Comparison of ENCODE assay signal across 28 cellular contexts in genomic region chr15:29712149-29712885, GRCh38.
"Had no signal": no experiment of that assay in that cellular context is flagged by ENCODE, and none has a peak within 500 bp of the region (broad histone marks: within the 10 kb centered on the region; RNA-seq: fewer than 3 reads in every experiment).

No MANE protein-coding gene starts in this region.

- H3K4me2 ChIP-seq: neural progenitor cell had no signal

- H3K27me3 Mint-ChIP-seq: activated CD4-positive, alpha-beta T cell treated with anti-CD3 and anti-CD28 coated beads, Interleukin-2, amount 10 ng/mL, durations not matched to agents 24 days and 14 days; activated CD8-positive, alpha-beta T cell treated with anti-CD3 and anti-CD28 coated beads for 36 hours; brain; stimulated activated memory B cell treated with anti-CD40 and anti-IgM and Interleukin-4, amounts not matched to agents 10 μg/mL and 1 μg/mL and 100 μg/mL, for 72 hours had no signal

- H3K9me3 ChIP-seq: colonic mucosa, stomach, transverse colon, uterus had no signal

- ATAC-seq: activated CD4-positive, CD25-positive, alpha-beta regulatory T cell treated with anti-CD3 and anti-CD28 coated beads, Interleukin-2, amount 50 U/mL, for 24 hours; activated CD8-positive, alpha-beta memory T cell treated with anti-CD3 and anti-CD28 coated beads, Interleukin-2, amount 10 ng/mL, durations not matched to agents 7 days and 5 days; activated CD8-positive, alpha-beta T cell treated with anti-CD3 and anti-CD28 coated beads for 36 hours; effector memory CD8-positive, alpha-beta T cell; esophagus mucosa; naive thymus-derived CD8-positive, alpha-beta T cell; stimulated activated memory B cell treated with anti-CD40 and anti-IgM and Interleukin-4, amounts not matched to agents 10 μg/mL and 1 μg/mL and 100 μg/mL, for 72 hours had no signal

- H3K36me3 Mint-ChIP-seq: activated CD8-positive, alpha-beta memory T cell treated with anti-CD3 and anti-CD28 coated beads, Interleukin-2, amount 10 ng/mL, durations not matched to agents 7 days and 5 days; activated naive CD4-positive, alpha-beta T cell treated with anti-CD3 and anti-CD28 coated beads, Interleukin-2, amount 50 U/mL, for 24 hours; naive thymus-derived CD8-positive, alpha-beta T cell; stimulated activated memory B cell treated with anti-CD40 and anti-IgM and Interleukin-4, amounts not matched to agents 10 μg/mL and 1 μg/mL and 100 μg/mL, for 72 hours had no signal

- H3K4me3 Mint-ChIP-seq: activated CD4-positive, alpha-beta T cell treated with anti-CD3 and anti-CD28 coated beads, Interleukin-2, amount 10 ng/mL, durations not matched to agents 24 days and 14 days; activated CD8-positive, alpha-beta memory T cell treated with anti-CD3 and anti-CD28 coated beads, Interleukin-2, amount 10 ng/mL, durations not matched to agents 7 days and 5 days; activated CD8-positive, alpha-beta T cell treated with anti-CD3 and anti-CD28 coated beads for 36 hours; activated naive CD4-positive, alpha-beta T cell treated with anti-CD3 and anti-CD28 coated beads, Interleukin-2, amount 50 U/mL, for 24 hours; brain; effector memory CD8-positive, alpha-beta T cell; mesothelial cell of epicardium; naive thymus-derived CD8-positive, alpha-beta T cell; neural progenitor cell; stimulated activated memory B cell treated with anti-CD40 and anti-IgM and Interleukin-4, amounts not matched to agents 10 μg/mL and 1 μg/mL and 100 μg/mL, for 72 hours had no signal

- H3K9ac ChIP-seq: neural progenitor cell had no signal

- H3K36me3 ChIP-seq: colonic mucosa, uterus had no signal

- H3K27me3 ChIP-seq: colonic mucosa, dorsolateral prefrontal cortex, neural progenitor cell, stomach, transverse colon, uterus had no signal

- H3K9me3 Mint-ChIP-seq: activated CD4-positive, alpha-beta T cell treated with anti-CD3 and anti-CD28 coated beads, Interleukin-2, amount 10 ng/mL, durations not matched to agents 24 days and 14 days; activated CD8-positive, alpha-beta T cell treated with anti-CD3 and anti-CD28 coated beads for 36 hours; activated naive CD4-positive, alpha-beta T cell treated with anti-CD3 and anti-CD28 coated beads, Interleukin-2, amount 50 U/mL, for 24 hours; brain; mesothelial cell of epicardium; naive thymus-derived CD8-positive, alpha-beta T cell; neural progenitor cell; stimulated activated memory B cell treated with anti-CD40 and anti-IgM and Interleukin-4, amounts not matched to agents 10 μg/mL and 1 μg/mL and 100 μg/mL, for 72 hours had no signal

- H2AFZ ChIP-seq: neural progenitor cell had no signal

- H3K4me1 Mint-ChIP-seq: activated CD4-positive, alpha-beta T cell treated with anti-CD3 and anti-CD28 coated beads, Interleukin-2, amount 10 ng/mL, durations not matched to agents 24 days and 14 days; activated CD8-positive, alpha-beta memory T cell treated with anti-CD3 and anti-CD28 coated beads, Interleukin-2, amount 10 ng/mL, durations not matched to agents 7 days and 5 days; activated naive CD4-positive, alpha-beta T cell treated with anti-CD3 and anti-CD28 coated beads, Interleukin-2, amount 50 U/mL, for 24 hours; brain; mesothelial cell of epicardium; naive thymus-derived CD8-positive, alpha-beta T cell; neural progenitor cell; stimulated activated memory B cell treated with anti-CD40 and anti-IgM and Interleukin-4, amounts not matched to agents 10 μg/mL and 1 μg/mL and 100 μg/mL, for 72 hours had no signal

- DNase-seq: activated CD4-positive, alpha-beta T cell treated with anti-CD3 and anti-CD28 coated beads, Interleukin-2, amount 10 ng/mL, durations not matched to agents 24 days and 14 days; activated CD8-positive, alpha-beta memory T cell treated with anti-CD3 and anti-CD28 coated beads, Interleukin-2, amount 10 ng/mL, durations not matched to agents 7 days and 5 days; activated CD8-positive, alpha-beta T cell treated with anti-CD3 and anti-CD28 coated beads for 36 hours; activated gamma-delta T cell; activated T-cell treated with anti-CD3 and anti-CD28 coated beads for 4 hours; anterior cingulate cortex; central memory CD4-positive, alpha-beta T cell; colonic mucosa; dorsolateral prefrontal cortex; effector memory CD8-positive, alpha-beta T cell; foreskin melanocyte; glutamatergic neuron; hypothalamus; mammary epithelial cell; naive thymus-derived CD8-positive, alpha-beta T cell; posterior cingulate gyrus; retina; stomach; transverse colon; uterus had no signal

- H3K27ac ChIP-seq: colonic mucosa, neural progenitor cell, skin epidermis, stomach, transverse colon, uterus had no signal

- H3K4me1 ChIP-seq: colonic mucosa, neural progenitor cell, stomach, transverse colon, uterus had no signal

- H3K4me3 ChIP-seq: colonic mucosa, dorsolateral prefrontal cortex, neural progenitor cell, skin epidermis, stomach, transverse colon, uterus had no signal

- H3K27ac Mint-ChIP-seq: activated CD4-positive, alpha-beta T cell treated with anti-CD3 and anti-CD28 coated beads, Interleukin-2, amount 10 ng/mL, durations not matched to agents 24 days and 14 days; activated CD8-positive, alpha-beta memory T cell treated with anti-CD3 and anti-CD28 coated beads, Interleukin-2, amount 10 ng/mL, durations not matched to agents 7 days and 5 days; activated CD8-positive, alpha-beta T cell treated with anti-CD3 and anti-CD28 coated beads for 36 hours; activated naive CD4-positive, alpha-beta T cell treated with anti-CD3 and anti-CD28 coated beads, Interleukin-2, amount 50 U/mL, for 24 hours; brain; effector memory CD8-positive, alpha-beta T cell; naive thymus-derived CD8-positive, alpha-beta T cell; neural progenitor cell; stimulated activated memory B cell treated with anti-CD40 and anti-IgM and Interleukin-4, amounts not matched to agents 10 μg/mL and 1 μg/mL and 100 μg/mL, for 72 hours had no signal
